ENCODE assay signal across 18 cellular contexts in the genomic region with DNA sequence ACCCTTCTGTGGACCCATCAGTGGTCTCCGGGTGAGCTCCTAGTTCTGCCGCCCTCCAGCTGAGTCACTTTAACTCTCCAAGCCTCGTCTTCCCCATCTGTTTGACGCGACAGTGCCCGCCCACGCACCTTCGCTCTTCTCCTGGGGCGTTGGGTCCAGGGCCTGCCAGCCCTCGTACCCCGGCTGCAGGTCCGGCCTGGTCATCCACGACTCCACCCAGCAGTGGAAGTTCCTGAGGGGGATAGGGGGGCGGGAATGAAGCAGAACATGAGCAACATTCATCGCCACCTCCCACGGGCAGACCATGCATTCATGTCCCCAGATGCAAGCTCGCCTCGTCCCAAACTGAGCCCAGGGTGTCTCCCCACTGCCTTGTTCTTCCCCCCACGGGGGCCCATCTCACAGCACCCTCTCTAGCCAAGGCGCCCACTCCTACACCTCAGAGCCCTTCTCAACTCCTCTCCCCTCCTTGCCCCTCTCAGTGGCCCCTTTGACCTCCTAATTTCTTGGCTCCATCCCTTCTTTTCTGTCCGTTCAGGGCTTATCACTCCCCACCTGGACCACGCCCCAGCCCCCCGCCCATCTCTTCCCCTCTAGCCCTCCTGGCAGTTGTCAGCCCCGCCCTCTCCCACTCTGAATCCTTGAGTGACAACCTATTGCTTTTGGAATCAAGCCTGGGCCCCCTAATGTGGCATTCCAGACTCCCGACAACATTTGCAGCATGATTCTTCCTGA. TPM values are rescaled to one million over a fixed set of nuclear protein-coding genes. Genes with fewer than 3 reads are reported as not detected.
DNase-seq lines count a peak whose midpoint lies in the region; ATAC-seq and TF ChIP-seq lines count a peak whose summit lies in the region.
"Had no signal": no experiment of that assay in that cellular context is flagged by ENCODE, and none has a peak within 500 bp of the region (broad histone marks: within the 10 kb centered on the region; RNA-seq: fewer than 3 reads in every experiment).

No MANE protein-coding gene starts in this region.

- ATAC-seq in RWPE2 (ENCODE audit: low read depth) (no peak), PC-3 (no peak), HG02870 (IDR thresholded peaks at IDR 0.05; ENCODE audit: unreplicated experiment) (no peak), psoas muscle (no peak)
- ATAC-seq: activated CD4-positive, alpha-beta T cell treated with anti-CD3 and anti-CD28 coated beads for 36 hours; activated CD8-positive, alpha-beta memory T cell treated with anti-CD3 and anti-CD28 coated beads, Interleukin-2, amount 10 ng/mL, durations not matched to agents 7 days and 5 days; CD8-positive, alpha-beta T cell; left lung had no signal

- no peak overlapping the region for H3K4me3 Mint-ChIP-seq in Calu3 (ENCODE audit: low read depth, unreplicated experiment)
- H3K4me3 Mint-ChIP-seq in osteocyte (ENCODE audit: unreplicated experiment) = no peak overlapping the region
- H3K4me3 Mint-ChIP-seq: activated CD4-positive, alpha-beta T cell treated with anti-CD3 and anti-CD28 coated beads for 36 hours; activated CD8-positive, alpha-beta memory T cell treated with anti-CD3 and anti-CD28 coated beads, Interleukin-2, amount 10 ng/mL, durations not matched to agents 7 days and 5 days; activated naive CD8-positive, alpha-beta T cell; CD8-positive, alpha-beta T cell had no signal

- peaks cover 96% of the 10 kb centered on the region for H3K36me3 Mint-ChIP-seq in Calu3 (ENCODE audit: insufficient read depth, unreplicated experiment)
- H3K36me3 Mint-ChIP-seq in osteocyte (ENCODE audit: unreplicated experiment) = peaks cover 4% of the 10 kb centered on the region
- H3K36me3 Mint-ChIP-seq: activated CD8-positive, alpha-beta memory T cell treated with anti-CD3 and anti-CD28 coated beads, Interleukin-2, amount 10 ng/mL, durations not matched to agents 7 days and 5 days; activated naive CD8-positive, alpha-beta T cell; CD8-positive, alpha-beta T cell had no signal

- DNase-seq in Calu3 (no peak), RWPE2 (ENCODE audit: low spot score) (peak; percentile 80), hepatocyte (ENCODE audit: low spot score) (no peak), osteocyte (ENCODE audit: extremely low spot score, unreplicated experiment) (no peak), occipital lobe (lab: John Stamatoyannopoulos, UW) (no peak), PC-3 (no peak), psoas muscle (no peak)
- DNase-seq: activated CD4-positive, alpha-beta T cell treated with anti-CD3 and anti-CD28 coated beads for 36 hours; activated CD8-positive, alpha-beta memory T cell treated with anti-CD3 and anti-CD28 coated beads, Interleukin-2, amount 10 ng/mL, durations not matched to agents 7 days and 5 days; CD8-positive, alpha-beta T cell; DND-41; glutamatergic neuron; sigmoid colon; stimulated activated naive CD4-positive, alpha-beta T cell had no signal

- no peak overlapping the region for H3K9ac ChIP-seq in PC-3 (ENCODE audit: low read length)

- no peaks in the 10 kb centered on the region for H3K79me2 ChIP-seq in hepatocyte
- no peaks in the 10 kb centered on the region for H3K79me2 ChIP-seq in PC-3 (ENCODE audit: low read length)

- no peaks in the 10 kb centered on the region for H3K27me3 ChIP-seq in RWPE2 (ENCODE audit: insufficient read depth, poor library complexity, severe bottlenecking)
- no peaks in the 10 kb centered on the region for H3K27me3 ChIP-seq in hepatocyte
- no peaks in the 10 kb centered on the region for H3K27me3 ChIP-seq in PC-3 (ENCODE audit: low read length)
- H3K27me3 ChIP-seq in psoas muscle (ENCODE audit: insufficient read depth in 3 of 3, low read length in 2 of 3) = no peaks in the 10 kb centered on the region
- H3K27me3 ChIP-seq: left lung, ovary, sigmoid colon had no signal

- H3K9me2 ChIP-seq in hepatocyte (replicated peaks; ENCODE audit: insufficient read depth) (no peaks in the 10 kb centered on the region), PC-3 (replicated peaks; ENCODE audit: low read length) (no peaks in the 10 kb centered on the region)

- no peaks in the 10 kb centered on the region for H4K20me1 ChIP-seq in hepatocyte (ENCODE audit: insufficient read depth, poor library complexity, severe bottlenecking)
- H4K20me1 ChIP-seq in PC-3 (ENCODE audit: low read length) = no peaks in the 10 kb centered on the region

- H2AFZ ChIP-seq in hepatocyte = no peak overlapping the region
- H2AFZ ChIP-seq in PC-3 (ENCODE audit: low read length) = no peak overlapping the region

- H3K27ac Mint-ChIP-seq in Calu3 (ENCODE audit: unreplicated experiment) = peak overlapping the region; percentile 94
- H3K27ac Mint-ChIP-seq in osteocyte (ENCODE audit: unreplicated experiment) = peak overlapping the region; percentile 69
- H3K27ac Mint-ChIP-seq: activated CD4-positive, alpha-beta T cell treated with anti-CD3 and anti-CD28 coated beads for 36 hours; activated CD8-positive, alpha-beta memory T cell treated with anti-CD3 and anti-CD28 coated beads, Interleukin-2, amount 10 ng/mL, durations not matched to agents 7 days and 5 days; activated naive CD8-positive, alpha-beta T cell; CD8-positive, alpha-beta T cell had no signal

- H3K4me3 ChIP-seq in RWPE2 (ENCODE audit: severe bottlenecking) (no peak overlapping the region), hepatocyte (no peak overlapping the region), PC-3 (ENCODE audit: low read length) (no peak overlapping the region), psoas muscle (no peak overlapping the region)
- H3K4me3 ChIP-seq: left lung, ovary, sigmoid colon had no signal

- H3F3A ChIP-seq in PC-3 (ENCODE audit: low read length, unreplicated experiment) = peaks cover 19% of the 10 kb centered on the region

- H3K4me2 ChIP-seq in hepatocyte = no peak overlapping the region
- H3K4me2 ChIP-seq in PC-3 (ENCODE audit: low read length) = no peak overlapping the region

- no peaks in the 10 kb centered on the region for H3K27me3 Mint-ChIP-seq in Calu3 (ENCODE audit: unreplicated experiment)
- no peaks in the 10 kb centered on the region for H3K27me3 Mint-ChIP-seq in osteocyte (ENCODE audit: unreplicated experiment)
- H3K27me3 Mint-ChIP-seq: activated CD4-positive, alpha-beta T cell treated with anti-CD3 and anti-CD28 coated beads for 36 hours; activated CD8-positive, alpha-beta memory T cell treated with anti-CD3 and anti-CD28 coated beads, Interleukin-2, amount 10 ng/mL, durations not matched to agents 7 days and 5 days had no signal

- peak overlapping the region; percentile 94 for H3K27ac ChIP-seq in RWPE2 (ENCODE audit: poor library complexity, severe bottlenecking)
- H3K27ac ChIP-seq in hepatocyte = peak overlapping the region; percentile 99
- H3K27ac ChIP-seq in PC-3 (ENCODE audit: low read length) = no peak overlapping the region
- H3K27ac ChIP-seq in psoas muscle = no peak overlapping the region
- H3K27ac ChIP-seq: left lung, ovary, sigmoid colon had no signal

- CTCF ChIA-PET in Calu3 (lab: Charles Lee) = no interaction called here
- CTCF ChIA-PET in PC-3 (lab: Charles Lee) = no interaction called here

- WGBS in hepatocyte (ENCODE audit: low lambda C conversion rate, missing lambda C conversion rate) = 88% methylated on average over 23 of the region's 25 CpGs
- WGBS in psoas muscle, 3 donors = 87 to 91% (median 90%) methylated on average over 24 to 25 of the region's 25 CpGs

- intact Hi-C loops in Calu3 (cut with micrococcal nuclease; ENCODE audit: unreplicated experiment) = no loop called here
- intact Hi-C loops in PC-3 (cut with micrococcal nuclease) = no loop called here
- intact Hi-C loops in psoas muscle (cut with DNase I) = no loop called here

- no peak for TF ChIP-seq CTCF in Calu3 (IDR thresholded peaks at IDR 0.05; ENCODE audit: unreplicated experiment)
- no peak for TF ChIP-seq CTCF in RWPE2 (IDR thresholded peaks at IDR 0.05; ENCODE audit: poor library complexity, severe bottlenecking)
- no peak for TF ChIP-seq CTCF in hepatocyte (IDR thresholded peaks at IDR 0.05; ENCODE audit: poor library complexity)
- no peak for TF ChIP-seq CTCF in osteocyte (IDR thresholded peaks at IDR 0.05)
- TF ChIP-seq CTCF in PC-3 (conservative IDR thresholded peaks at IDR 0.05; ENCODE audit: low read depth, low read length) = no peak
- no peak for TF ChIP-seq CTCF in psoas muscle (IDR thresholded peaks at IDR 0.05)

- H3K4me1 ChIP-seq in RWPE2 (ENCODE audit: insufficient read depth, poor library complexity, severe bottlenecking) (peaks cover 39% of the 10 kb centered on the region), hepatocyte (ENCODE audit: insufficient read depth) (peaks cover 38% of the 10 kb centered on the region), PC-3 (ENCODE audit: insufficient read depth, low read length) (peaks cover 29% of the 10 kb centered on the region), psoas muscle (peaks cover 13% of the 10 kb centered on the region)

- H3K36me3 ChIP-seq in RWPE2 (ENCODE audit: low read depth) = peaks cover 16% of the 10 kb centered on the region
- no peaks in the 10 kb centered on the region for H3K36me3 ChIP-seq in hepatocyte (replicated peaks; ENCODE audit: insufficient read depth, low read depth)
- H3K36me3 ChIP-seq in PC-3 (ENCODE audit: low read depth, low read length) = peaks cover 60% of the 10 kb centered on the region
- peaks cover 0 to 89% of the 10 kb centered on the region in 2 donors for H3K36me3 ChIP-seq in psoas muscle (ENCODE audit: insufficient read depth in 1 of 2, low read depth in 1 of 2)
- H3K36me3 ChIP-seq: ovary had no signal

- H3K9me3 Mint-ChIP-seq in Calu3 (ENCODE audit: low read depth, unreplicated experiment) = no peaks in the 10 kb centered on the region
- no peaks in the 10 kb centered on the region for H3K9me3 Mint-ChIP-seq in osteocyte (ENCODE audit: unreplicated experiment)
- H3K9me3 Mint-ChIP-seq: CD8-positive, alpha-beta T cell had no signal

- H3K9me3 ChIP-seq in RWPE2 (ENCODE audit: severe bottlenecking) (no peaks in the 10 kb centered on the region), hepatocyte (ENCODE audit: low read depth) (no peaks in the 10 kb centered on the region), PC-3 (ENCODE audit: low read length) (no peaks in the 10 kb centered on the region), psoas muscle (no peaks in the 10 kb centered on the region)
- H3K9me3 ChIP-seq: left lung, ovary, sigmoid colon had no signal

- BruUV-seq in Calu3 (replicated peaks; lab: Mats Ljungman, UMichigan) = no TSS peak
- no TSS peak for BruUV-seq in PC-3 (replicated peaks; lab: Mats Ljungman, UMichigan)

- H3K4me1 Mint-ChIP-seq in Calu3 (ENCODE audit: low read depth, unreplicated experiment) (peaks cover 82% of the 10 kb centered on the region), osteocyte (ENCODE audit: unreplicated experiment) (peaks cover 67% of the 10 kb centered on the region)
- H3K4me1 Mint-ChIP-seq: activated CD4-positive, alpha-beta T cell treated with anti-CD3 and anti-CD28 coated beads for 36 hours had no signal

- POLR2A ChIA-PET in PC-3 (lab: Charles Lee; ENCODE audit: unreplicated experiment) = no interaction called here

RNA-seq across cellular contexts. Expression of gene TGM2, which starts 23.7 kb away (rescaled TPM):
- 261 and 311 TPM in 2 replicates for total RNA-seq in Calu3 (2022)
- 120 and 133 TPM in 2 replicates for total RNA-seq in hepatocyte
- polyA plus RNA-seq in hepatocyte = 85.8 and 88.5 TPM in 2 replicates
- 29.2 and 32.7 TPM in 2 replicates for total RNA-seq in osteocyte
- total RNA-seq in occipital lobe = 3.7 TPM
- total RNA-seq in PC-3 (2014; rRNA removed) = 583 and 773 TPM in 2 replicates
- 100 to 1,000 TPM in 3 of 4 donors, 10 to 100 TPM in 1; 38.0 to 235 (median 134) TPM for total RNA-seq in psoas muscle
- polyA plus RNA-seq in psoas muscle = 100 to 1,000 TPM in 1 of 3 donors, 10 to 100 TPM in 2; 23.6 to 168 (median 57.4) TPM
- total RNA-seq: CD8-positive, alpha-beta T cell had no signal

Comparison
In these comparisons a context has a peak if more than half of its experiments do, and no peak if none do; other contexts are left out.
1. H3K27ac ChIP-seq: peak in RWPE2 (single experiment) and hepatocyte (single experiment); none in PC-3 (single experiment) and psoas muscle (single experiment).